In the genomic region with DNA sequence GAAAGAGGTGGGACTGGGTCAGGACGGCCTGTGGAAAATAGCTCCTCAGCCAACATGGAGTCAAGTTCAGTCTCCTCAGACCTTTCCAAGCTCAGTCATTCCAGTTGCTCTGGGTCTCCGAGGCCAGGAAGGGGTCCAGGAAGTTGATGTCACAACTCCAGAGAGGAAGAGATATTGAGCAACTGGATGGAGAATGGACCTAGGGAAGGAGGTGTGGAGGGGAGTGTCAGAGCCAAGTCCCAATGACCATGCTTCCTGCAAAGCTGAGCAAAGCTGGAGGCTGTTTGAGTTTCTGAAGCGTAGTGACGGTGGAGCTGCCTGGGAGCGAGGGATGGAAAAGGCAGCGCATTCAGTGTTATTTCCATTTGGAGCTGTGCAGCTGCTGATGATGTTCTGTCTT, we compare ENCODE assay signal across 20 cellular contexts.
DNase-seq lines count a peak whose midpoint lies in the region; ATAC-seq, FAIRE-seq and TF ChIP-seq lines count a peak whose summit lies in the region.
"Had no signal": no experiment of that assay in that cellular context is flagged by ENCODE, and none has a peak within 500 bp of the region (broad histone marks: within the 10 kb centered on the region; RNA-seq: fewer than 3 reads in every experiment).

No MANE protein-coding gene starts in this region.

- H3K4me1 ChIP-seq in breast epithelium (peaks cover 0 to 5% of the 10 kb centered on the region in 2 donors), right cardiac atrium (ENCODE audit: control insufficient read depth, insufficient read depth, low read length) (no peaks in the 10 kb centered on the region), skeletal muscle tissue (ENCODE audit: control insufficient read depth in 3 of 3, insufficient read depth in 3 of 3, low read length in 3 of 3) (peaks cover 0 to 9% (median 6%) of the 10 kb centered on the region in 3 donors), small intestine (ENCODE audit: control insufficient read depth in 2 of 2, insufficient read depth in 1 of 2, low read depth in 1 of 2, low read length in 1 of 2) (peaks cover 0 to 3% of the 10 kb centered on the region in 2 donors), foreskin keratinocyte (no peaks in the 10 kb centered on the region)
- H3K4me1 ChIP-seq: uterus had no signal

- H3K27me3 ChIP-seq in breast epithelium (no peaks in the 10 kb centered on the region), right cardiac atrium (ENCODE audit: control insufficient read depth, insufficient read depth) (no peaks in the 10 kb centered on the region), skeletal muscle tissue (ENCODE audit: control insufficient read depth in 3 of 3, insufficient read depth in 3 of 3, low read length in 3 of 3) (peaks cover 0 to 12% (median 0%) of the 10 kb centered on the region in 3 donors), small intestine (ENCODE audit: control insufficient read depth in 2 of 2, insufficient read depth in 2 of 2, low read length in 2 of 2) (no peaks in the 10 kb centered on the region), foreskin keratinocyte (peaks cover 9% of the 10 kb centered on the region)
- H3K27me3 ChIP-seq: uterus had no signal

- H3K27ac ChIP-seq in breast epithelium = peak overlapping the region; percentile 26 to 29
- H3K27ac ChIP-seq in right cardiac atrium (ENCODE audit: low read length) = no peak overlapping the region
- peak overlapping the region; percentile 19 for H3K27ac ChIP-seq in skeletal muscle tissue (ENCODE audit: low read depth, low read length)
- peak overlapping the region in 1 of 2 donors; percentile 79 for H3K27ac ChIP-seq in small intestine (ENCODE audit: low read depth in 1 of 2, low read length in 1 of 2)
- H3K27ac ChIP-seq in foreskin keratinocyte = no peak overlapping the region
- H3K27ac ChIP-seq: uterus had no signal

- 44% methylated on average over 6 of the region's 6 CpGs for WGBS in right cardiac atrium
- WGBS in small intestine, 3 donors = 73 to 88% (median 85%) methylated on average over 6 of the region's 6 CpGs

- intact Hi-C loops in breast epithelium (cut with DNase I; ENCODE audit: low total_unique reads) = no loop called here
- intact Hi-C loops in right cardiac atrium (cut with DNase I) = no loop called here

- H3K4me3 ChIP-seq in breast epithelium = no peak overlapping the region
- H3K4me3 ChIP-seq in right cardiac atrium (ENCODE audit: low read length) = no peak overlapping the region
- peak overlapping the region in 1 of 3 donors; percentile 13 for H3K4me3 ChIP-seq in skeletal muscle tissue (ENCODE audit: low read length in 3 of 3)
- H3K4me3 ChIP-seq in small intestine (ENCODE audit: low read depth in 1 of 2, low read length in 2 of 2) = no peak overlapping the region
- H3K4me3 ChIP-seq: spleen, uterus had no signal

- no peak for TF ChIP-seq POLR2A in breast epithelium (IDR thresholded peaks at IDR 0.05)

- ATAC-seq in right cardiac atrium = peak; percentile 77 to 94
- ATAC-seq in foreskin keratinocyte = no peak

- H3K9me3 ChIP-seq in breast epithelium (peaks cover 0 to 9% of the 10 kb centered on the region in 2 donors), right cardiac atrium (ENCODE audit: control insufficient read depth, low read length) (peaks cover 5% of the 10 kb centered on the region), skeletal muscle tissue (ENCODE audit: control insufficient read depth in 3 of 3, low read length in 3 of 3) (no peaks in the 10 kb centered on the region), small intestine (ENCODE audit: control insufficient read depth, low read depth) (no peaks in the 10 kb centered on the region)
- H3K9me3 ChIP-seq: uterus had no signal

- POLR2A ChIA-PET in GM10248 (lab: Yijun Ruan, JAX) = no interaction called here

- DNase-seq in ELR (ENCODE audit: low read depth) = peak; percentile 49
- no peak for DNase-seq in breast epithelium (ENCODE audit: low spot score in 2 of 2)
- peak in 2 of 3 donors; percentile 56 to 64 for DNase-seq in right cardiac atrium
- no peak for DNase-seq in small intestine
- no peak for DNase-seq in foreskin keratinocyte
- no peak for DNase-seq in GM10248 (ENCODE audit: extremely low spot score)
- no peak for DNase-seq in activated naive CD4-positive, alpha-beta T cell (lab: John Stamatoyannopoulos, UW)
- DNase-seq: activated naive CD8-positive, alpha-beta T cell treated with anti-CD3 and anti-CD28 coated beads for 36 hours; activated T-cell treated with anti-CD3 and anti-CD28 coated beads, Interleukin-2, amount 50 U/mL, for 24 hours; caudate nucleus; endodermal cell; HFFc6; midbrain; NCI-H2227 treated with DMSO at 0.1 percent for 48 hours; NK-92 treated with Interleukin-12 subunit alpha and Interleukin-12 subunit beta, amount 100 ng/mL, for 24 hours; spleen; stimulated activated naive CD4-positive, alpha-beta T cell treated with Interleukin-2 at 50 U/mL for 16 hours; T-helper 1 cell; uterus had no signal

- no peak for FAIRE-seq in small intestine (lab: Jason Lieb, UNC)

- CTCF ChIA-PET in GM10248 (lab: Yijun Ruan, JAX) = interaction anchor here (1.1 kb wide), 1 partner anchor 12 kb away, joined by 3 read pairs; no protein-coding TSS in a partner anchor

- no peak overlapping the region for H3K9ac ChIP-seq in skeletal muscle tissue (ENCODE audit: low read depth in 1 of 3, low read length in 3 of 3)

- H3K36me3 ChIP-seq in breast epithelium (no peaks in the 10 kb centered on the region), skeletal muscle tissue (ENCODE audit: control insufficient read depth in 3 of 3, insufficient read depth in 3 of 3, low read length in 3 of 3) (no peaks in the 10 kb centered on the region), small intestine (ENCODE audit: control insufficient read depth in 2 of 2, insufficient read depth in 2 of 2, low read length in 2 of 2) (no peaks in the 10 kb centered on the region)
- H3K36me3 ChIP-seq: spleen, uterus had no signal

- TF ChIP-seq CTCF in breast epithelium (IDR thresholded peaks at IDR 0.05) (no peak), foreskin keratinocyte (conservative IDR thresholded peaks at IDR 0.05) (no peak), GM10248 (IDR thresholded peaks at IDR 0.05; ENCODE audit: control extremely low read depth, extremely low read depth, low read depth, missing control alignments) (no peak)

Comparison
In these comparisons a context has a peak if more than half of its experiments do, and no peak if none do; other contexts are left out.
1. DNase-seq: peak in ELR (single experiment) and right cardiac atrium (2 of 3); none in breast epithelium (0 of 2), small intestine (single experiment), foreskin keratinocyte (0 of 2), GM10248 (single experiment) and activated naive CD4-positive, alpha-beta T cell (0 of 4).
2. H3K27ac ChIP-seq: peak in breast epithelium (2 of 2) and skeletal muscle tissue (single experiment); none in right cardiac atrium (single experiment) and foreskin keratinocyte (single experiment).